ENCODE assay signal across 21 cellular contexts in the genomic region with DNA sequence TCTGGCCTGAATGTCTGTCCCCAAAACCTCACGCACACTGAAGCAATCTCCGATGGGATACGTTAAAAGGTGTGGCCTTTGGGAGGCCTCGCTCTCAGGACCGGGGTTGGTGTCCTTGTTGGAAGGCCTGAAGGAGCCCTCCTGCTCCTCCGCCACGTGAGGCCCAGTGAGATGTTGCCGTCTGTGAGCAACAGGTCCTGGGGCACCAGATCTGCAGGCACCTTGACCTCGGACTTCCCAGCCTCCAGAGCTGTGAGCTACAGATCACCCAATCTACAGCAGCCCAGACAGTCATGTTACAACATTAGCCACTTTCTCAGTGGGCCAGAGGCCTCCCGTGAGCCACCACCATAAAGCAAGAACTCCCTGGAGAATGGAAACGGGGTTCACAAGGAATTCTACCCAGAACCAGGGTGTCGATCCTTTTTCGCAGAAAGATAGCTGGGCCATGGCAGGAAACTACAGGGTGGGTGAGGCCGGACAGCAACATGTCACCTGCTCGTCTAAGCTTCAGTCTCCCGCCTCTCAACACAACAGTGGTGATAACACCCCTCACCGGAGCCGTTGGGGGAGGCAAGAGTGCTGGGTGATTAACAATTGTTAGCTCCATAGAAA.
A peak's percentile ranks its signal among the peaks of the same experiment; 100 is the strongest.
DNase-seq lines count a peak whose midpoint lies in the region; ATAC-seq and TF ChIP-seq lines count a peak whose summit lies in the region.
"Had no signal": no experiment of that assay in that cellular context is flagged by ENCODE, and none has a peak within 500 bp of the region (broad histone marks: within the 10 kb centered on the region; RNA-seq: fewer than 3 reads in every experiment).

No MANE protein-coding gene starts in this region.

- peak overlapping the region; percentile 19 for H2BK12ac ChIP-seq in trophoblast cell (ENCODE audit: low read length)

- H3K9me3 ChIP-seq in HEK293 (ENCODE audit: control insufficient read depth, insufficient read depth, low read depth, low read length), result no peaks in the 10 kb centered on the region
- H3K9me3 ChIP-seq in trophoblast cell (ENCODE audit: insufficient read depth, low read depth, low read length), result no peaks in the 10 kb centered on the region
- no peaks in the 10 kb centered on the region for H3K9me3 ChIP-seq in aorta (ENCODE audit: control insufficient read depth, low read length)
- H3K9me3 ChIP-seq: SJCRH30 had no signal

- H3K9ac ChIP-seq in trophoblast cell (ENCODE audit: low read length), result no peak overlapping the region
- H3K9ac ChIP-seq in mesendoderm (ENCODE audit: low read length), result no peak overlapping the region
- H3K9ac ChIP-seq: KMS-11 had no signal

- no peak overlapping the region for H2AFZ ChIP-seq in trophoblast cell (ENCODE audit: insufficient read depth, low read length, poor library complexity)

- TF ChIP-seq CTCF in HEK293 (tag by site-specific recombination; IDR thresholded peaks at IDR 0.05), result no peak
- TF ChIP-seq CTCF in brain (conservative IDR thresholded peaks at IDR 0.05), result no peak

- H2BK5ac ChIP-seq in trophoblast cell (ENCODE audit: low read depth, low read length, poor library complexity) (no peak overlapping the region), mesendoderm (ENCODE audit: low read length) (no peak overlapping the region)

- H3K4me3 ChIP-seq in HEK293 (ENCODE audit: low read depth, low read length) (no peak overlapping the region), trophoblast cell (ENCODE audit: low read depth, low read length) (no peak overlapping the region), aorta (ENCODE audit: low read length in 2 of 2) (no peak overlapping the region), mesendoderm (ENCODE audit: low read length) (no peak overlapping the region)
- H3K4me3 ChIP-seq: GM12878, SJCRH30 had no signal

- peaks cover 18% of the 10 kb centered on the region for H3K79me2 ChIP-seq in trophoblast cell (ENCODE audit: control insufficient read depth, insufficient read depth, low read length, poor library complexity)
- peaks cover 3% of the 10 kb centered on the region for H3K79me2 ChIP-seq in mesendoderm (ENCODE audit: control insufficient read depth, insufficient read depth, low read length)

- H3K23ac ChIP-seq in trophoblast cell (ENCODE audit: low read length) (no peak overlapping the region), mesendoderm (ENCODE audit: low read length) (no peak overlapping the region)

- ATAC-seq in aorta (ENCODE audit: low FRiP score), result no peak
- ATAC-seq: GM12878, PC-3 had no signal

- H3K4me1 Mint-ChIP-seq in brain, result peaks cover 93% of the 10 kb centered on the region
- H3K4me1 Mint-ChIP-seq: CD8-positive, alpha-beta memory T cell had no signal

- peaks cover 12% of the 10 kb centered on the region for H3K36me3 Mint-ChIP-seq in brain
- H3K36me3 Mint-ChIP-seq: CD8-positive, alpha-beta memory T cell had no signal

- H4K8ac ChIP-seq in trophoblast cell (ENCODE audit: low read depth, low read length) (no peak overlapping the region), mesendoderm (ENCODE audit: low read depth, low read length) (no peak overlapping the region)

- peak overlapping the region in 3 of 5 experiments; percentile 57 to 63 (median 58) for H3K27ac Mint-ChIP-seq in brain

- no peak overlapping the region for H4K12ac ChIP-seq in trophoblast cell (ENCODE audit: low read depth, low read length)

- H3K56ac ChIP-seq in mesendoderm (ENCODE audit: low read length), result no peak overlapping the region

- no peak overlapping the region for H2BK15ac ChIP-seq in mesendoderm (replicated peaks; ENCODE audit: low read depth)

- H2AK5ac ChIP-seq in trophoblast cell (ENCODE audit: low read length) (peak overlapping the region; percentile 44), mesendoderm (ENCODE audit: low read length) (no peak overlapping the region)

- H3K4me1 ChIP-seq in HEK293 (ENCODE audit: control insufficient read depth, insufficient read depth, low read length), result no peaks in the 10 kb centered on the region
- peaks cover 42 to 52% of the 10 kb centered on the region in 2 experiments for H3K4me1 ChIP-seq in trophoblast cell (ENCODE audit: control insufficient read depth in 1 of 2, insufficient read depth in 2 of 2, low read length in 2 of 2)
- H3K4me1 ChIP-seq in aorta (ENCODE audit: control insufficient read depth in 1 of 2, insufficient read depth in 2 of 2, low read length in 2 of 2), result no peaks in the 10 kb centered on the region
- H3K4me1 ChIP-seq in mesendoderm (ENCODE audit: control insufficient read depth, low read depth, low read length), result peaks cover 13% of the 10 kb centered on the region

- intact Hi-C loops in aorta (cut with DNase I), result no loop called here

- no peak overlapping the region for H3K27ac ChIP-seq in HEK293 (ENCODE audit: extremely low read depth, low read depth, low read length)
- H3K27ac ChIP-seq in trophoblast cell (ENCODE audit: low read depth, low read length), result no peak overlapping the region
- H3K27ac ChIP-seq in aorta (ENCODE audit: low read depth in 1 of 2, low read length in 2 of 2), result peak overlapping the region; percentile 20 to 34
- no peak overlapping the region for H3K27ac ChIP-seq in mesendoderm (ENCODE audit: low read depth, low read length)
- H3K27ac ChIP-seq: KMS-11, RWPE1, SJCRH30 had no signal

- H3K14ac ChIP-seq in trophoblast cell (ENCODE audit: low read length), result peak overlapping the region; percentile 19

- H2BK120ac ChIP-seq in trophoblast cell (ENCODE audit: insufficient read depth, low read length, poor library complexity) (no peak overlapping the region), mesendoderm (ENCODE audit: low read depth, low read length) (no peak overlapping the region)

- H3K9me3 Mint-ChIP-seq in brain, result no peaks in the 10 kb centered on the region
- H3K9me3 Mint-ChIP-seq: CD8-positive, alpha-beta memory T cell had no signal

- H3K4me3 Mint-ChIP-seq in brain, result no peak overlapping the region
- H3K4me3 Mint-ChIP-seq: CD8-positive, alpha-beta memory T cell had no signal

- H3K36me3 ChIP-seq in HEK293 (ENCODE audit: control insufficient read depth in 2 of 2, insufficient read depth in 1 of 2, low read length in 2 of 2) (no peaks in the 10 kb centered on the region), trophoblast cell (ENCODE audit: control insufficient read depth in 1 of 2, insufficient read depth in 2 of 2, low read length in 2 of 2) (no peaks in the 10 kb centered on the region), aorta (ENCODE audit: control insufficient read depth in 1 of 2, insufficient read depth in 2 of 2, low read length in 1 of 2) (no peaks in the 10 kb centered on the region), mesendoderm (ENCODE audit: control insufficient read depth, insufficient read depth, low read length) (no peaks in the 10 kb centered on the region)
- H3K36me3 ChIP-seq: SJCRH30 had no signal

- peaks cover 25% of the 10 kb centered on the region for H3K79me1 ChIP-seq in trophoblast cell (ENCODE audit: low read length)
- peaks cover 8% of the 10 kb centered on the region for H3K79me1 ChIP-seq in mesendoderm (ENCODE audit: low read length)

- peak overlapping the region; percentile 47 for H3K18ac ChIP-seq in trophoblast cell (ENCODE audit: low read length)
- no peak overlapping the region for H3K18ac ChIP-seq in mesendoderm (ENCODE audit: low read length)

- WGBS in trophoblast cell (ENCODE audit: extremely low coverage, insufficient coverage, insufficient read length), result no CpG with 5 or more reads among the region's 18 CpGs
- WGBS in aorta, 2 donors, result 92 to 94% methylated on average over 18 of the region's 18 CpGs
- WGBS in mesendoderm (ENCODE audit: extremely low coverage, insufficient coverage, low lambda C conversion rate), result no CpG with 5 or more reads among the region's 18 CpGs

- H3K4ac ChIP-seq in trophoblast cell (ENCODE audit: low read depth, low read length) (no peak overlapping the region), mesendoderm (ENCODE audit: low read depth, low read length) (no peak overlapping the region)

- no peak overlapping the region for H4K5ac ChIP-seq in mesendoderm (ENCODE audit: low read length)

- H3K27me3 ChIP-seq in trophoblast cell (ENCODE audit: insufficient read depth, low read length), result no peaks in the 10 kb centered on the region
- no peaks in the 10 kb centered on the region for H3K27me3 ChIP-seq in aorta (ENCODE audit: control insufficient read depth in 1 of 2, insufficient read depth in 2 of 2, low read length in 1 of 2)
- H3K27me3 ChIP-seq in mesendoderm (ENCODE audit: insufficient read depth, low read length, poor library complexity), result no peaks in the 10 kb centered on the region
- H3K27me3 ChIP-seq: SJCRH30 had no signal

- no peak overlapping the region for H3K4me2 ChIP-seq in trophoblast cell (ENCODE audit: low read length)
- no peak overlapping the region for H3K4me2 ChIP-seq in mesendoderm (ENCODE audit: low read length)
- H3K4me2 ChIP-seq: KMS-11 had no signal

- POLR2A ChIA-PET in HEK293 (lab: Yijun Ruan, JAX), result no interaction called here

- CTCF ChIA-PET in HEK293 (lab: Yijun Ruan, JAX), result no interaction called here

- no peak for DNase-seq in trophoblast cell
- DNase-seq in aorta, result peak; percentile 34 to 63
- no peak for DNase-seq in effector CD4-positive, alpha-beta T cell
- no peak for DNase-seq in mesendoderm
- DNase-seq in activated T-cell treated with anti-CD3 and anti-CD28 coated beads for 4 hours, result no peak
- DNase-seq: C1 segment of cervical spinal cord; CD8-positive, alpha-beta memory T cell; DMS53; EL; NCI-H1417 treated with DMSO at 0.1 percent for 48 hours; NCI-H1930; NCI-H226; NCI-H524; NCI-H82; PC-3; SJCRH30 had no signal

- H4K91ac ChIP-seq in trophoblast cell (ENCODE audit: low read depth, low read length), result peak overlapping the region; percentile 15

- H3K27me3 Mint-ChIP-seq in brain, result no peaks in the 10 kb centered on the region

TF ChIP-seq in HEK293, 187 proteins besides CTCF, POLR2A, EP300 and RAD21 (continues in another document):
- peak; percentile 42; the same call in 1 of the 2 replicates for TF ChIP-seq SCRT1 (tag by site-specific recombination; IDR thresholded peaks at IDR 0.05; ENCODE audit: borderline replicate concordance)

Comparison
In these comparisons a context has a peak if more than half of its experiments do, and no peak if none do; other contexts are left out.
1. H3K27ac ChIP-seq: peak in aorta (2 of 2); none in HEK293 (single experiment), trophoblast cell (single experiment) and mesendoderm (single experiment).
2. DNase-seq: peak in aorta (2 of 2); none in trophoblast cell (0 of 2), effector CD4-positive, alpha-beta T cell (single experiment), mesendoderm (single experiment) and activated T-cell treated with anti-CD3 and anti-CD28 coated beads for 4 hours (single experiment).